In the genomic region with DNA sequence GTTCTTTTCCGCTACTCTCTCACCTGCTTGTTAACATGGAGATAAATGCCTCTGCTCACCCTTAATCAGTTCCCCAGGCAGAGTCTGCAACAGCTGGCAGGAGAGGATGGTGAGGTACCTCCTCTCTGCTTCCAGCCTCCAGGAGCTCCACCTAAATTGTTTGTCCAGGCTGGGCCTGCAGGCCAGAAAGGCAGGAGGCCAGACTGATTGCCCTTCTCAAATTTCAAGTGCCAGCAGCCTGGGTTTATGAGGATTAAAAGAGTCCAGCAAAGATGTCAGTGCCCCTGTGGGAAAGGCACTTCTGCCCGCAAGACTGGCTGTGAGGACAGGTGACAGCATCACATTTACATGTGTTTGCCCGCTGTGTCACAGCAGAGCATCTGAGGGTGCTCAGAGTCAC, we compare ENCODE assay signal across 8 cellular contexts. TPM values are rescaled to one million over a fixed set of nuclear protein-coding genes. Genes with fewer than 3 reads are reported as not detected.
A peak's percentile ranks its signal among the peaks of the same experiment; 100 is the strongest.
DNase-seq lines count a peak whose midpoint lies in the region; ATAC-seq lines count a peak whose summit lies in the region.

No MANE protein-coding gene starts in this region.

- H3K9me3 Mint-ChIP-seq in stimulated activated memory B cell treated with anti-CD40 and anti-IgM and Interleukin-4, amounts not matched to agents 10 μg/mL and 1 μg/mL and 100 μg/mL, for 72 hours = no peaks in the 10 kb centered on the region

- peaks cover 18% of the 10 kb centered on the region for H3K4me1 Mint-ChIP-seq in stimulated activated memory B cell treated with anti-CD40 and anti-IgM and Interleukin-4, amounts not matched to agents 10 μg/mL and 1 μg/mL and 100 μg/mL, for 72 hours

- H3K36me3 Mint-ChIP-seq in stimulated activated memory B cell treated with anti-CD40 and anti-IgM and Interleukin-4, amounts not matched to agents 10 μg/mL and 1 μg/mL and 100 μg/mL, for 72 hours = no peaks in the 10 kb centered on the region

- no peak for ATAC-seq in stimulated activated memory B cell treated with anti-CD40 and anti-IgM and Interleukin-4, amounts not matched to agents 10 μg/mL and 1 μg/mL and 100 μg/mL, for 72 hours

- no peak overlapping the region for H3K27ac Mint-ChIP-seq in stimulated activated memory B cell treated with anti-CD40 and anti-IgM and Interleukin-4, amounts not matched to agents 10 μg/mL and 1 μg/mL and 100 μg/mL, for 72 hours

- H3K27me3 Mint-ChIP-seq in stimulated activated memory B cell treated with anti-CD40 and anti-IgM and Interleukin-4, amounts not matched to agents 10 μg/mL and 1 μg/mL and 100 μg/mL, for 72 hours = no peaks in the 10 kb centered on the region

- DNase-seq in AG20443 (ENCODE audit: low spot score) (peak; percentile 25), LHCN-M2 (ENCODE audit: low read depth) (peak; percentile 17), NCI-H748 (lab: John Stamatoyannopoulos, UW; ENCODE audit: unreplicated experiment) (peak; percentile 98), iPS-NIHi11 (ENCODE audit: low spot score) (peak; percentile 53), CD1c-positive myeloid dendritic cell (ENCODE audit: extremely low spot score) (no peak), NAMALWA (ENCODE audit: low spot score) (no peak), amygdala (lab: John Stamatoyannopoulos, UW) (no peak)

- no peak overlapping the region for H3K4me3 Mint-ChIP-seq in stimulated activated memory B cell treated with anti-CD40 and anti-IgM and Interleukin-4, amounts not matched to agents 10 μg/mL and 1 μg/mL and 100 μg/mL, for 72 hours

RNA-seq across cellular contexts. Expression of gene CORO2A, which starts 19.8 kb away (rescaled TPM):
- under 0.01 and 0.11 TPM in 2 replicates for total RNA-seq in LHCN-M2 (2014; rRNA removed)
- 0.51 TPM for polyA plus RNA-seq in LHCN-M2 (2012)

RNA-seq across cellular contexts. Expression of gene TRIM14, which starts 53.6 kb away (rescaled TPM):
- total RNA-seq in LHCN-M2 (2014; rRNA removed) = 6.0 and 8.6 TPM in 2 replicates
- 6.1 TPM for polyA plus RNA-seq in LHCN-M2 (2012)

Comparison
In these comparisons a context has a peak if more than half of its experiments do, and no peak if none do; other contexts are left out.
1. DNase-seq: peak in AG20443 (single experiment), LHCN-M2 (single experiment), NCI-H748 (single experiment) and iPS-NIHi11 (single experiment); none in CD1c-positive myeloid dendritic cell (single experiment), NAMALWA (single experiment) and amygdala (0 of 56).